ENCODE assay signal across 11 cellular contexts in genomic region chr5:73419414-73420390, GRCh38. TPM values are rescaled to one million over a fixed set of nuclear protein-coding genes. Genes with fewer than 3 reads are reported as not detected.
DNase-seq lines count a peak whose midpoint lies in the region; ATAC-seq, FAIRE-seq and TF ChIP-seq lines count a peak whose summit lies in the region.
"Had no signal": no experiment of that assay in that cellular context is flagged by ENCODE, and none has a peak within 500 bp of the region (broad histone marks: within the 10 kb centered on the region; RNA-seq: fewer than 3 reads in every experiment).

No MANE protein-coding gene starts in this region.

- TF ChIP-seq CTCF in cardiac muscle cell (IDR thresholded peaks at IDR 0.05; ENCODE audit: low read depth, low read length) (no peak), bronchial epithelial cell (IDR thresholded peaks at IDR 0.05; ENCODE audit: insufficient read depth, low read length, severe bottlenecking) (no peak), right lobe of liver (IDR thresholded peaks at IDR 0.05) (no peak), tibial nerve (IDR thresholded peaks at IDR 0.05) (no peak)

- H3K36me3 ChIP-seq in cardiac muscle cell (no peaks in the 10 kb centered on the region), bronchial epithelial cell (ENCODE audit: control insufficient read depth, insufficient read depth, low read length) (no peaks in the 10 kb centered on the region), right lobe of liver (no peaks in the 10 kb centered on the region), tibial nerve (no peaks in the 10 kb centered on the region)

- FAIRE-seq in bronchial epithelial cell (lab: Jason Lieb, UNC) = no peak
- FAIRE-seq: G401.6 had no signal

- 2% methylated on average over 31 of the region's 81 CpGs for WGBS in right lobe of liver (ENCODE audit: insufficient coverage, low coverage, low lambda C conversion rate, missing lambda C conversion rate)
- 4% methylated on average over 51 to 70 of the region's 81 CpGs for WGBS in tibial nerve, 2 donors

- H3K4me1 ChIP-seq in cardiac muscle cell (ENCODE audit: low read depth) (no peaks in the 10 kb centered on the region), right lobe of liver (peaks cover 0 to 9% (median 0%) of the 10 kb centered on the region in 4 donors), tibial nerve (peaks cover 0 to 65% (median 9%) of the 10 kb centered on the region in 4 donors)

- H3K4me3 ChIP-seq in cardiac muscle cell (peak overlapping the region; percentile 35), bronchial epithelial cell (ENCODE audit: low read depth, low read length) (peak overlapping the region; percentile 11), right lobe of liver (no peak overlapping the region), tibial nerve (peak overlapping the region; percentile 4 to 49 (median 18))
- H3K4me3 ChIP-seq: SK-N-MC had no signal

- intact Hi-C loops in left ventricle myocardium superior (cut with micrococcal nuclease) = no loop called here
- intact Hi-C loops in right lobe of liver (cut with DNase I) = no loop called here

- H3K27me3 ChIP-seq in cardiac muscle cell = peaks cover 100% of the 10 kb centered on the region
- peaks cover 15% of the 10 kb centered on the region for H3K27me3 ChIP-seq in bronchial epithelial cell (ENCODE audit: control insufficient read depth, insufficient read depth, low read length)
- peaks cover 14 to 36% of the 10 kb centered on the region in 2 donors for H3K27me3 ChIP-seq in right lobe of liver
- peaks cover 0 to 94% of the 10 kb centered on the region in 2 donors for H3K27me3 ChIP-seq in tibial nerve

- H3K9me3 ChIP-seq in cardiac muscle cell (ENCODE audit: low read depth) = no peaks in the 10 kb centered on the region
- H3K9me3 ChIP-seq in right lobe of liver = no peaks in the 10 kb centered on the region
- H3K9me3 ChIP-seq in tibial nerve = no peaks in the 10 kb centered on the region

- no peak for ATAC-seq in left ventricle myocardium superior
- ATAC-seq in right lobe of liver = peak in 3 of 4 donors; percentile 13 to 32 (median 29)
- ATAC-seq in GM21526 (IDR thresholded peaks at IDR 0.05; ENCODE audit: low FRiP score, unreplicated experiment) = no peak
- ATAC-seq in GM19463 (IDR thresholded peaks at IDR 0.05; ENCODE audit: unreplicated experiment) = no peak

- DNase-seq in cardiac muscle cell (ENCODE audit: low read depth in 1 of 2, low spot score in 1 of 2) (peak; percentile 48 to 57), left ventricle myocardium superior (no peak), bronchial epithelial cell (ENCODE audit: low read depth) (no peak), right lobe of liver (no peak), tibial nerve (ENCODE audit: low spot score in 2 of 2) (peak; percentile 72), NCI-H446 treated with DMSO at 0.1 percent for 48 hours (lab: John Stamatoyannopoulos, UW) (no peak)

- TF ChIP-seq POLR2A in right lobe of liver (IDR thresholded peaks at IDR 0.05) (no peak), tibial nerve (IDR thresholded peaks at IDR 0.05) (no peak)

- H3K27ac ChIP-seq in cardiac muscle cell (no peak overlapping the region), right lobe of liver (no peak overlapping the region), tibial nerve (peak overlapping the region in 3 of 4 donors; percentile 23 to 80 (median 76))
- H3K27ac ChIP-seq: epithelial cell of prostate, SK-N-MC had no signal

- TF ChIP-seq EP300 in tibial nerve (IDR thresholded peaks at IDR 0.05) = peak in 1 of 2 donors; percentile 53

RNA-seq across cellular contexts. Expression of gene FOXD1, which starts 28.9 kb away (rescaled TPM):
- total RNA-seq in cardiac muscle cell = 0.11 TPM in 1 of 2 replicates, not detected in the other
- polyA plus RNA-seq in cardiac muscle cell = 0.28 TPM in 1 of 2 replicates, not detected in the other
- not detected for total RNA-seq in left ventricle myocardium superior
- total RNA-seq in bronchial epithelial cell = 2.3 and 3.4 TPM in 2 replicates
- not detected for total RNA-seq in right lobe of liver
- total RNA-seq in tibial nerve = 10 to 100 TPM; 33.9 to 79.3 (median 58.3) TPM

Comparison
In these comparisons a context has a peak if more than half of its experiments do, and no peak if none do; other contexts are left out.
1. DNase-seq: peak in cardiac muscle cell (2 of 2) and tibial nerve (2 of 2); none in left ventricle myocardium superior (single experiment), bronchial epithelial cell (single experiment), right lobe of liver (0 of 3) and NCI-H446 treated with DMSO at 0.1 percent for 48 hours (single experiment).
2. H3K27ac ChIP-seq: peak in tibial nerve (3 of 4); none in cardiac muscle cell (single experiment) and right lobe of liver (0 of 3).
3. H3K4me3 ChIP-seq: peak in cardiac muscle cell (single experiment), bronchial epithelial cell (single experiment) and tibial nerve (4 of 4); none in right lobe of liver (0 of 3).
4. ATAC-seq: peak in right lobe of liver (3 of 4); none in left ventricle myocardium superior (single experiment), GM21526 (single experiment) and GM19463 (single experiment).